In the genomic region with DNA sequence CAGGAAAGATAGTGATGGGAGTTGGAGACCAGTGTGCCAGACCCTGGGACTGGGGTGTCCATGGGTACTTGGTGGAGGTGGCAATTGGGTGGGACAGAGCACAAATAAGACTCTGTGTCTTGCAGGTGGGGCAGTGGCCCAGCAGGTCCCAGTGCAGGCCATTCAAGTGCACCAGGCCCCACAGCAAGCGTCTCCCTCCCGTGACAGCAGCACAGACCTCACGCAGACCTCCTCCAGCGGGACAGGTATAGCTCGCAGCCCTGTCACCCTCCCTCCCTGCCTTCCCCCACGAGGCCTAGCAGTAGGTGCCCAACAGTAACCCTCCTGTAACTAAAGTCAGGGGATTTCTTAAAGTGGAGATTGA, we compare ENCODE assay signal across 15 cellular contexts. TPM values are rescaled to one million over a fixed set of nuclear protein-coding genes. Genes with fewer than 3 reads are reported as not detected.
DNase-seq lines count a peak whose midpoint lies in the region; ATAC-seq, FAIRE-seq and TF ChIP-seq lines count a peak whose summit lies in the region.
"Had no signal": no experiment of that assay in that cellular context is flagged by ENCODE, and none has a peak within 500 bp of the region (broad histone marks: within the 10 kb centered on the region; RNA-seq: fewer than 3 reads in every experiment).

No MANE protein-coding gene starts in this region.

- H3K27ac ChIP-seq in astrocyte (ENCODE audit: low read depth, low read length) (no peak overlapping the region), thoracic aorta (peak overlapping the region; percentile 98 to 99), suprapubic skin (no peak overlapping the region)

- intact Hi-C loops in activated naive CD4-positive, alpha-beta T cell treated with anti-CD3 and anti-CD28 coated beads for 36 hours (cut with micrococcal nuclease), result no loop called here

- H3K9me3 ChIP-seq in astrocyte (ENCODE audit: insufficient read depth, low read depth, low read length) (no peaks in the 10 kb centered on the region), thoracic aorta (no peaks in the 10 kb centered on the region), suprapubic skin (no peaks in the 10 kb centered on the region)
- H3K9me3 ChIP-seq: HAP-1, right atrium auricular region had no signal

- H3K27me3 ChIP-seq in astrocyte (ENCODE audit: insufficient read depth, low read length) (no peaks in the 10 kb centered on the region), thoracic aorta (replicated peaks; ENCODE audit: insufficient read depth) (no peaks in the 10 kb centered on the region), suprapubic skin (no peaks in the 10 kb centered on the region)
- H3K27me3 ChIP-seq: right atrium auricular region had no signal

- TF ChIP-seq EP300 in suprapubic skin (IDR thresholded peaks at IDR 0.05), result no peak

- H3K79me2 ChIP-seq in astrocyte (ENCODE audit: insufficient read depth, low read length), result peaks cover 65% of the 10 kb centered on the region

- H3K27me3 Mint-ChIP-seq in activated naive CD4-positive, alpha-beta T cell treated with anti-CD3 and anti-CD28 coated beads for 36 hours (ENCODE audit: low read depth), result no peaks in the 10 kb centered on the region
- H3K27me3 Mint-ChIP-seq in astrocyte (ENCODE audit: low read depth, unreplicated experiment) (no peaks in the 10 kb centered on the region), naive B cell (no peaks in the 10 kb centered on the region)
- H3K27me3 Mint-ChIP-seq: central memory CD8-positive, alpha-beta T cell had no signal

- FAIRE-seq in astrocyte (lab: Jason Lieb, UNC), result no peak

- 100% methylated on average over 2 of the region's 6 CpGs for WGBS in suprapubic skin

- TF ChIP-seq CTCF in astrocyte (IDR thresholded peaks at IDR 0.05; ENCODE audit: insufficient read depth, low read depth, low read length) (no peak), thoracic aorta (IDR thresholded peaks at IDR 0.05) (no peak), suprapubic skin (IDR thresholded peaks at IDR 0.05) (no peak)

- peaks cover 23% of the 10 kb centered on the region for H3K36me3 Mint-ChIP-seq in activated naive CD4-positive, alpha-beta T cell treated with anti-CD3 and anti-CD28 coated beads for 36 hours (ENCODE audit: low read depth)
- H3K36me3 Mint-ChIP-seq in astrocyte (ENCODE audit: low read depth, unreplicated experiment) (peaks cover 24% of the 10 kb centered on the region), naive B cell (no peaks in the 10 kb centered on the region)

- ATAC-seq in naive B cell (ENCODE audit: low read depth in 2 of 2) (no peak), thoracic aorta (ENCODE audit: insufficient number of reproducible peaks, low FRiP score, low read depth) (no peak), GM21576 (IDR thresholded peaks at IDR 0.05; ENCODE audit: unreplicated experiment) (no peak)

- no peak overlapping the region for H3K4me3 Mint-ChIP-seq in activated naive CD4-positive, alpha-beta T cell treated with anti-CD3 and anti-CD28 coated beads for 36 hours
- H3K4me3 Mint-ChIP-seq in astrocyte (ENCODE audit: unreplicated experiment) (no peak overlapping the region), naive B cell (peak overlapping the region in 1 of 8 donors; percentile 12)
- H3K4me3 Mint-ChIP-seq: central memory CD8-positive, alpha-beta T cell had no signal

- peak overlapping the region; percentile 12 for H3K9ac ChIP-seq in astrocyte (ENCODE audit: low read length)

- no peaks in the 10 kb centered on the region for H3K9me3 Mint-ChIP-seq in activated naive CD4-positive, alpha-beta T cell treated with anti-CD3 and anti-CD28 coated beads for 36 hours
- H3K9me3 Mint-ChIP-seq in astrocyte (ENCODE audit: unreplicated experiment) (no peaks in the 10 kb centered on the region), naive B cell (peaks cover 0 to 2% (median 0%) of the 10 kb centered on the region in 7 donors)
- H3K9me3 Mint-ChIP-seq: central memory CD8-positive, alpha-beta T cell had no signal

- DNase-seq in activated naive CD4-positive, alpha-beta T cell treated with anti-CD3 and anti-CD28 coated beads for 36 hours, result no peak
- no peak for DNase-seq in activated naive CD4-positive, alpha-beta T cell treated with Interleukin-2 at 50 U/mL for 16 hours
- no peak for DNase-seq in astrocyte (ENCODE audit: low read depth)
- no peak for DNase-seq in naive B cell
- DNase-seq in thoracic aorta (ENCODE audit: low spot score), result no peak
- no peak for DNase-seq in suprapubic skin (ENCODE audit: low spot score in 2 of 2)
- no peak for DNase-seq in nucleus accumbens (lab: John Stamatoyannopoulos, UW)
- DNase-seq: activated CD4-positive, alpha-beta T cell treated with anti-CD3 and anti-CD28 coated beads for 48 hours; KG1; NCI-H1694 treated with DMSO at 0.1 percent for 48 hours; stimulated activated naive CD4-positive, alpha-beta T cell had no signal

- peaks cover 69% of the 10 kb centered on the region for H4K20me1 ChIP-seq in astrocyte (ENCODE audit: insufficient read depth, low read length)

- no peak overlapping the region for H2AFZ ChIP-seq in astrocyte (ENCODE audit: low read depth, low read length)

- H3K4me1 ChIP-seq in astrocyte (ENCODE audit: insufficient read depth, low read length) (peaks cover 32% of the 10 kb centered on the region), thoracic aorta (ENCODE audit: control insufficient read depth in 1 of 2, low read depth in 2 of 2) (peaks cover 21 to 42% of the 10 kb centered on the region in 2 donors), suprapubic skin (peaks cover 36% of the 10 kb centered on the region)

- no peak for TF ChIP-seq POLR2A in suprapubic skin (IDR thresholded peaks at IDR 0.05)

- H3K36me3 ChIP-seq in astrocyte (ENCODE audit: insufficient read depth, low read length), result peaks cover 38% of the 10 kb centered on the region
- H3K36me3 ChIP-seq in thoracic aorta, result peaks cover 35% of the 10 kb centered on the region
- H3K36me3 ChIP-seq in suprapubic skin, result peaks cover 36% of the 10 kb centered on the region

- H3K4me1 Mint-ChIP-seq in activated naive CD4-positive, alpha-beta T cell treated with anti-CD3 and anti-CD28 coated beads for 36 hours (ENCODE audit: low read depth), result peaks cover 32% of the 10 kb centered on the region
- H3K4me1 Mint-ChIP-seq in astrocyte (ENCODE audit: low read depth, unreplicated experiment) (peaks cover 30% of the 10 kb centered on the region), naive B cell (peaks cover 36 to 43% (median 42%) of the 10 kb centered on the region in 3 donors)

- H3K4me3 ChIP-seq in astrocyte (ENCODE audit: insufficient read depth, low read depth, low read length) (no peak overlapping the region), thoracic aorta (no peak overlapping the region), suprapubic skin (no peak overlapping the region)
- H3K4me3 ChIP-seq: HAP-1, right atrium auricular region had no signal

- no peak overlapping the region for H3K4me2 ChIP-seq in astrocyte (ENCODE audit: low read length)

- CTCF ChIA-PET in activated naive CD4-positive, alpha-beta T cell treated with anti-CD3 and anti-CD28 coated beads for 36 hours (lab: Charles Lee), result no interaction called here

- peak overlapping the region; percentile 16 for H3K27ac Mint-ChIP-seq in activated naive CD4-positive, alpha-beta T cell treated with anti-CD3 and anti-CD28 coated beads for 36 hours
- H3K27ac Mint-ChIP-seq in astrocyte (ENCODE audit: unreplicated experiment) (peak overlapping the region; percentile 47), naive B cell (peak overlapping the region in 4 of 6 donors; percentile 49 to 92 (median 66))

RNA-seq across cellular contexts. Expression of gene SRF, which starts 5.3 kb away (rescaled TPM):
- total RNA-seq in activated naive CD4-positive, alpha-beta T cell treated with anti-CD3 and anti-CD28 coated beads for 36 hours, result 10 to 100 TPM; 27.8 to 28.2 TPM
- 53.5 and 54.9 TPM in 2 replicates for total RNA-seq in astrocyte
- polyA plus RNA-seq in naive B cell (ENCODE audit: low read depth in 6 of 6), result 1 to 10 TPM; 2.5 to 5.3 (median 4.7) TPM
- 10 to 100 TPM; 79.5 to 99.0 TPM for total RNA-seq in thoracic aorta
- total RNA-seq in suprapubic skin, result 10 to 100 TPM; 19.6 to 33.2 (median 28.9) TPM

RNA-seq across cellular contexts. Expression of gene CUL9, which starts 5.6 kb away (rescaled TPM):
- 10 to 100 TPM; 43.1 to 49.3 TPM for total RNA-seq in activated naive CD4-positive, alpha-beta T cell treated with anti-CD3 and anti-CD28 coated beads for 36 hours
- 11.1 TPM in 2 replicates for total RNA-seq in astrocyte
- polyA plus RNA-seq in naive B cell (ENCODE audit: low read depth in 6 of 6), result 10 to 100 TPM in 3 of 6 donors, 1 to 10 TPM in 3; 1.2 to 16.5 (median 9.5) TPM
- total RNA-seq in thoracic aorta, result 10 to 100 TPM; 30.3 to 41.2 TPM
- total RNA-seq in suprapubic skin, result 100 to 1,000 TPM in 2 of 4 donors, 10 to 100 TPM in 2; 51.8 to 130 (median 92.4) TPM

RNA-seq across cellular contexts. Expression of gene DNPH1, which starts 52.9 kb away (rescaled TPM):
- total RNA-seq in activated naive CD4-positive, alpha-beta T cell treated with anti-CD3 and anti-CD28 coated beads for 36 hours, result 10 to 100 TPM; 59.7 to 59.8 TPM
- total RNA-seq in astrocyte, result 15.1 and 17.6 TPM in 2 replicates
- polyA plus RNA-seq in naive B cell (ENCODE audit: low read depth in 6 of 6), result 100 to 1,000 TPM; 101 to 176 (median 133) TPM
- total RNA-seq in thoracic aorta, result 10 to 100 TPM; 16.7 to 54.7 TPM
- total RNA-seq in suprapubic skin, result 10 to 100 TPM; 21.9 to 88.4 (median 74.4) TPM

Comparison
In these comparisons a context has a peak if more than half of its experiments do, and no peak if none do; other contexts are left out.
1. H3K27ac Mint-ChIP-seq: peak in every context shown above with its lines; median percentile 66 in naive B cell; 47 in astrocyte; 16 in activated naive CD4-positive, alpha-beta T cell treated with anti-CD3 and anti-CD28 coated beads for 36 hours.
2. H3K27ac ChIP-seq: peak in thoracic aorta (2 of 2); none in astrocyte (single experiment) and suprapubic skin (single experiment).